1 cellular context compared by ENCODE assay signal in the genomic region with DNA sequence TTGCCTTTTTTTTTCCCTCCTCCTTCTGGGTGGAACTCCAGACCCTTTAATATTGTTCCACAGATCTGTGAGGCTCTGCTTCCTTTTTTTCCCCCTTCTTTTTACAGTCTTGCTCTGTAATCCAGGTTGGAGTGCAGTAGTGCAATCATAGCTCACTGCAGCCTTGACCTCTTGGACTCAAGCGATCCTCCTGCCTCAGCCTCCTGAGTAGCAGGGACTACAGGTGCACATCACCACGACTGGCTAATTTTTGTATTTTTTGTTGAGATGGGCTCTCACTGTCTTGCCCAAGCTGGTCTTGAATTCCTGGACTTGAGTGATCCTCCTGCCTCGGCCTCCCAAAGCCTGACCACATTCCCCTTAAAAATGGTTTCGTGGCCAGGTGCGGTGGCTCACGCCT.
A peak's percentile ranks its signal among the peaks of the same experiment; 100 is the strongest.
TF ChIP-seq lines count a peak whose summit lies in the region.

No MANE protein-coding gene starts in this region.

TF ChIP-seq in HepG2, 621 proteins besides CTCF, POLR2A, EP300 and RAD21:
- TF ChIP-seq, protein P1, sequence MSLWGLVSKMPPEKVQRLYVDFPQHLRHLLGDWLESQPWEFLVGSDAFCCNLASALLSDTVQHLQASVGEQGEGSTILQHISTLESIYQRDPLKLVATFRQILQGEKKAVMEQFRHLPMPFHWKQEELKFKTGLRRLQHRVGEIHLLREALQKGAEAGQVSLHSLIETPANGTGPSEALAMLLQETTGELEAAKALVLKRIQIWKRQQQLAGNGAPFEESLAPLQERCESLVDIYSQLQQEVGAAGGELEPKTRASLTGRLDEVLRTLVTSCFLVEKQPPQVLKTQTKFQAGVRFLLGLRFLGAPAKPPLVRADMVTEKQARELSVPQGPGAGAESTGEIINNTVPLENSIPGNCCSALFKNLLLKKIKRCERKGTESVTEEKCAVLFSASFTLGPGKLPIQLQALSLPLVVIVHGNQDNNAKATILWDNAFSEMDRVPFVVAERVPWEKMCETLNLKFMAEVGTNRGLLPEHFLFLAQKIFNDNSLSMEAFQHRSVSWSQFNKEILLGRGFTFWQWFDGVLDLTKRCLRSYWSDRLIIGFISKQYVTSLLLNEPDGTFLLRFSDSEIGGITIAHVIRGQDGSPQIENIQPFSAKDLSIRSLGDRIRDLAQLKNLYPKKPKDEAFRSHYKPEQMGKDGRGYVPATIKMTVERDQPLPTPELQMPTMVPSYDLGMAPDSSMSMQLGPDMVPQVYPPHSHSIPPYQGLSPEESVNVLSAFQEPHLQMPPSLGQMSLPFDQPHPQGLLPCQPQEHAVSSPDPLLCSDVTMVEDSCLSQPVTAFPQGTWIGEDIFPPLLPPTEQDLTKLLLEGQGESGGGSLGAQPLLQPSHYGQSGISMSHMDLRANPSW (CRISPR knock-in tag; IDR thresholded peaks at IDR 0.05; ENCODE audit: borderline replicate concordance): no peak
- TF ChIP-seq, protein P2, sequence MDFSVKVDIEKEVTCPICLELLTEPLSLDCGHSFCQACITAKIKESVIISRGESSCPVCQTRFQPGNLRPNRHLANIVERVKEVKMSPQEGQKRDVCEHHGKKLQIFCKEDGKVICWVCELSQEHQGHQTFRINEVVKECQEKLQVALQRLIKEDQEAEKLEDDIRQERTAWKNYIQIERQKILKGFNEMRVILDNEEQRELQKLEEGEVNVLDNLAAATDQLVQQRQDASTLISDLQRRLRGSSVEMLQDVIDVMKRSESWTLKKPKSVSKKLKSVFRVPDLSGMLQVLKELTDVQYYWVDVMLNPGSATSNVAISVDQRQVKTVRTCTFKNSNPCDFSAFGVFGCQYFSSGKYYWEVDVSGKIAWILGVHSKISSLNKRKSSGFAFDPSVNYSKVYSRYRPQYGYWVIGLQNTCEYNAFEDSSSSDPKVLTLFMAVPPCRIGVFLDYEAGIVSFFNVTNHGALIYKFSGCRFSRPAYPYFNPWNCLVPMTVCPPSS (IDR thresholded peaks at IDR 0.05): no peak
- TF ChIP-seq BRCA1 (CRISPR knock-in tag; IDR thresholded peaks at IDR 0.05) (no peak), ZNF20 (CRISPR knock-in tag; IDR thresholded peaks at IDR 0.05) (no peak), AHR (CRISPR knock-in tag; IDR thresholded peaks at IDR 0.05) (no peak), ZNF460 (CRISPR knock-in tag; IDR thresholded peaks at IDR 0.05; ENCODE audit: borderline replicate concordance) (peak; percentile 76), HNF4A (CRISPR knock-in tag; IDR thresholded peaks at IDR 0.05) (peak; percentile 30), SNAPC2 (CRISPR knock-in tag; IDR thresholded peaks at IDR 0.05) (no peak), CENPT (CRISPR knock-in tag; IDR thresholded peaks at IDR 0.05; ENCODE audit: low read depth) (no peak), ELF3 (CRISPR knock-in tag; IDR thresholded peaks at IDR 0.05) (no peak), TBX3 (IDR thresholded peaks at IDR 0.05; ENCODE audit: borderline replicate concordance) (no peak), ARID2 (CRISPR knock-in tag; IDR thresholded peaks at IDR 0.05; ENCODE audit: borderline replicate concordance) (no peak), DPF2 (CRISPR knock-in tag; IDR thresholded peaks at IDR 0.05; ENCODE audit: borderline replicate concordance, low read depth) (no peak)
- TF ChIP-seq, protein P3, sequence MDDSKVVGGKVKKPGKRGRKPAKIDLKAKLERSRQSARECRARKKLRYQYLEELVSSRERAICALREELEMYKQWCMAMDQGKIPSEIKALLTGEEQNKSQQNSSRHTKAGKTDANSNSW (CRISPR knock-in tag; IDR thresholded peaks at IDR 0.05; ENCODE audit: borderline replicate concordance): no peak
- TF ChIP-seq, protein P4, sequence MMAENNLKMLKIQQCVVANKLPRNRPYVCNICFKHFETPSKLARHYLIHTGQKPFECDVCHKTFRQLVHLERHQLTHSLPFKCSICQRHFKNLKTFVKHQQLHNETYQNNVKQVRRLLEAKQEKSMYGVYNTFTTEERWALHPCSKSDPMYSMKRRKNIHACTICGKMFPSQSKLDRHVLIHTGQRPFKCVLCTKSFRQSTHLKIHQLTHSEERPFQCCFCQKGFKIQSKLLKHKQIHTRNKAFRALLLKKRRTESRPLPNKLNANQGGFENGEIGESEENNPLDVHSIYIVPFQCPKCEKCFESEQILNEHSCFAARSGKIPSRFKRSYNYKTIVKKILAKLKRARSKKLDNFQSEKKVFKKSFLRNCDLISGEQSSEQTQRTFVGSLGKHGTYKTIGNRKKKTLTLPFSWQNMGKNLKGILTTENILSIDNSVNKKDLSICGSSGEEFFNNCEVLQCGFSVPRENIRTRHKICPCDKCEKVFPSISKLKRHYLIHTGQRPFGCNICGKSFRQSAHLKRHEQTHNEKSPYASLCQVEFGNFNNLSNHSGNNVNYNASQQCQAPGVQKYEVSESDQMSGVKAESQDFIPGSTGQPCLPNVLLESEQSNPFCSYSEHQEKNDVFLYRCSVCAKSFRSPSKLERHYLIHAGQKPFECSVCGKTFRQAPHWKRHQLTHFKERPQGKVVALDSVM (CRISPR knock-in tag; IDR thresholded peaks at IDR 0.05): peak; percentile 90
- TF ChIP-seq, protein P5, sequence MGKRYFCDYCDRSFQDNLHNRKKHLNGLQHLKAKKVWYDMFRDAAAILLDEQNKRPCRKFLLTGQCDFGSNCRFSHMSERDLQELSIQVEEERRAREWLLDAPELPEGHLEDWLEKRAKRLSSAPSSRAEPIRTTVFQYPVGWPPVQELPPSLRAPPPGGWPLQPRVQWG (CRISPR knock-in tag; IDR thresholded peaks at IDR 0.05; ENCODE audit: borderline replicate concordance, low read depth): no peak
TF ChIP-seq in HepG2: peak in this region for 3.
